ENCODE assay signal across 19 cellular contexts in genomic region chr4:41125558-41126311, GRCh38.
DNase-seq lines count a peak whose midpoint lies in the region; ATAC-seq and TF ChIP-seq lines count a peak whose summit lies in the region.
"Had no signal": no experiment of that assay in that cellular context is flagged by ENCODE, and none has a peak within 500 bp of the region (broad histone marks: within the 10 kb centered on the region; RNA-seq: fewer than 3 reads in every experiment).

No MANE protein-coding gene starts in this region.

- ATAC-seq in activated CD8-positive, alpha-beta T cell treated with anti-CD3 and anti-CD28 coated beads, Interleukin-2, amount 10 ng/mL, durations not matched to agents 7 days and 5 days = no peak
- no peak for ATAC-seq in GM19463 (IDR thresholded peaks at IDR 0.05; ENCODE audit: unreplicated experiment)
- ATAC-seq: activated CD8-positive, alpha-beta T cell treated with anti-CD3 and anti-CD28 coated beads for 36 hours; T-helper 17 cell had no signal

- H3K9me2 ChIP-seq in PC-9 (ENCODE audit: insufficient read depth) = no peaks in the 10 kb centered on the region

- no peaks in the 10 kb centered on the region for H3K36me3 ChIP-seq in PC-9 (ENCODE audit: low read depth)
- no peaks in the 10 kb centered on the region for H3K36me3 ChIP-seq in osteoblast (ENCODE audit: insufficient read depth, low read length)
- no peaks in the 10 kb centered on the region for H3K36me3 ChIP-seq in suprapubic skin

- H3K9me3 ChIP-seq in PC-9 (ENCODE audit: insufficient read depth, low read depth) (no peaks in the 10 kb centered on the region), osteoblast (ENCODE audit: low read depth, low read length) (no peaks in the 10 kb centered on the region), suprapubic skin (no peaks in the 10 kb centered on the region)
- H3K9me3 ChIP-seq: testis had no signal

- WGBS in suprapubic skin = 71% methylated on average over 7 of the region's 7 CpGs

- no peaks in the 10 kb centered on the region for H3K9me3 Mint-ChIP-seq in activated CD8-positive, alpha-beta T cell treated with anti-CD3 and anti-CD28 coated beads, Interleukin-2, amount 10 ng/mL, durations not matched to agents 7 days and 5 days (ENCODE audit: insufficient read depth)
- H3K9me3 Mint-ChIP-seq: activated CD8-positive, alpha-beta T cell treated with anti-CD3 and anti-CD28 coated beads for 36 hours had no signal

- TF ChIP-seq EP300 in suprapubic skin (IDR thresholded peaks at IDR 0.05) = no peak

- BruUV-seq in PC-9 (replicated peaks; lab: Mats Ljungman, UMichigan) = no TSS peak

- H3K27me3 ChIP-seq in PC-9 (ENCODE audit: insufficient read depth, low read depth) (no peaks in the 10 kb centered on the region), osteoblast (ENCODE audit: insufficient read depth, low read length) (no peaks in the 10 kb centered on the region), suprapubic skin (no peaks in the 10 kb centered on the region)
- H3K27me3 ChIP-seq: testis had no signal

- CTCF ChIA-PET in AG04449 (lab: Yijun Ruan, JAX) = interaction anchor here (1.0 to 1.7 kb wide), 3 partner anchors 12 to 149 kb away, joined by 3 to 5 read pairs (median 4); no protein-coding TSS in a partner anchor
- CTCF ChIA-PET in PC-9 (lab: Charles Lee) = interaction anchor here (0.6 to 0.9 kb wide), 2 partner anchors 9 to 217 kb away, joined by 6 read pairs; no protein-coding TSS in a partner anchor
- CTCF ChIA-PET in activated CD8-positive, alpha-beta T cell treated with anti-CD3 and anti-CD28 coated beads, Interleukin-2, amount 10 ng/mL, durations not matched to agents 7 days and 5 days (lab: Charles Lee) = no interaction called here

- H3K4me1 ChIP-seq in PC-9 (replicated peaks; ENCODE audit: insufficient read depth) (no peaks in the 10 kb centered on the region; the same call in 1 of the 2 replicates), osteoblast (ENCODE audit: insufficient read depth, low read length) (peaks cover 15% of the 10 kb centered on the region), suprapubic skin (peaks cover 27% of the 10 kb centered on the region)

- no peaks in the 10 kb centered on the region for H3F3A ChIP-seq in PC-9 (ENCODE audit: insufficient read depth, low read depth)

- intact Hi-C loops in PC-9 (cut with micrococcal nuclease; ENCODE audit: unreplicated experiment) = loop anchor here (10.0 kb wide), 1 partner anchor 79 kb away; no protein-coding TSS in a partner anchor

- H3K4me3 Mint-ChIP-seq in activated CD8-positive, alpha-beta T cell treated with anti-CD3 and anti-CD28 coated beads, Interleukin-2, amount 10 ng/mL, durations not matched to agents 7 days and 5 days = no peak overlapping the region
- H3K4me3 Mint-ChIP-seq: activated CD8-positive, alpha-beta T cell treated with anti-CD3 and anti-CD28 coated beads for 36 hours; naive B cell; T-helper 17 cell had no signal

- H3K4me3 ChIP-seq in AG04449 (ENCODE audit: low read depth, low read length) = no peak overlapping the region
- H3K4me3 ChIP-seq in PC-9 = no peak overlapping the region
- H3K4me3 ChIP-seq in osteoblast (ENCODE audit: insufficient read depth, low read length) = no peak overlapping the region
- no peak overlapping the region for H3K4me3 ChIP-seq in suprapubic skin
- H3K4me3 ChIP-seq: testis had no signal

- H3K79me2 ChIP-seq in PC-9 (ENCODE audit: low read depth) = no peaks in the 10 kb centered on the region
- H3K79me2 ChIP-seq in osteoblast (ENCODE audit: insufficient read depth, low read length) = peaks cover 89% of the 10 kb centered on the region

- no peak overlapping the region for H3K27ac Mint-ChIP-seq in activated CD8-positive, alpha-beta T cell treated with anti-CD3 and anti-CD28 coated beads, Interleukin-2, amount 10 ng/mL, durations not matched to agents 7 days and 5 days
- H3K27ac Mint-ChIP-seq: activated CD8-positive, alpha-beta T cell treated with anti-CD3 and anti-CD28 coated beads for 36 hours; naive B cell; T-helper 17 cell had no signal

- H3K4me1 Mint-ChIP-seq in activated CD8-positive, alpha-beta T cell treated with anti-CD3 and anti-CD28 coated beads, Interleukin-2, amount 10 ng/mL, durations not matched to agents 7 days and 5 days (ENCODE audit: low read depth) = no peaks in the 10 kb centered on the region
- H3K4me1 Mint-ChIP-seq: naive B cell had no signal

- no peak overlapping the region for H3K4me2 ChIP-seq in PC-9
- H3K4me2 ChIP-seq in osteoblast (ENCODE audit: insufficient read depth, low read length) = no peak overlapping the region

- TF ChIP-seq CTCF in AG04449 (IDR thresholded peaks at IDR 0.05; ENCODE audit: insufficient read depth, low read length, missing control alignments) (no peak), PC-9 (conservative IDR thresholded peaks at IDR 0.05) (no peak), osteoblast (IDR thresholded peaks at IDR 0.05; ENCODE audit: extremely low read depth, low read depth, low read length) (no peak), suprapubic skin (IDR thresholded peaks at IDR 0.05) (no peak)

- peaks cover 2% of the 10 kb centered on the region for H3K27me3 Mint-ChIP-seq in activated CD8-positive, alpha-beta T cell treated with anti-CD3 and anti-CD28 coated beads, Interleukin-2, amount 10 ng/mL, durations not matched to agents 7 days and 5 days (ENCODE audit: low read depth)
- H3K27me3 Mint-ChIP-seq: activated CD8-positive, alpha-beta T cell treated with anti-CD3 and anti-CD28 coated beads for 36 hours; naive B cell had no signal

- H4K20me1 ChIP-seq in PC-9 (ENCODE audit: insufficient read depth) = no peaks in the 10 kb centered on the region
- peaks cover 7% of the 10 kb centered on the region for H4K20me1 ChIP-seq in osteoblast (ENCODE audit: insufficient read depth, low read length)

- peak overlapping the region; percentile 3; the same call in 1 of the 2 replicates for H3K27ac ChIP-seq in PC-9
- no peak overlapping the region for H3K27ac ChIP-seq in osteoblast (ENCODE audit: low read depth, low read length)
- H3K27ac ChIP-seq in suprapubic skin = no peak overlapping the region
- H3K27ac ChIP-seq: testis had no signal

- POLR2A ChIA-PET in AG04449 (lab: Yijun Ruan, JAX) (no interaction called here), PC-9 (lab: Charles Lee; ENCODE audit: unreplicated experiment) (no interaction called here)
- POLR2A ChIA-PET in activated CD8-positive, alpha-beta T cell treated with anti-CD3 and anti-CD28 coated beads, Interleukin-2, amount 10 ng/mL, durations not matched to agents 7 days and 5 days (lab: Charles Lee) = no interaction called here

- no peak for TF ChIP-seq POLR2A in suprapubic skin (IDR thresholded peaks at IDR 0.05)

- DNase-seq in AG04449 (ENCODE audit: low read depth, low spot score) = peak; percentile 14
- no peak for DNase-seq in PC-9
- peak; percentile 91 for DNase-seq in fibroblast of gingiva (ENCODE audit: low read depth)
- peak; percentile 66 for DNase-seq in osteoblast (ENCODE audit: insufficient read length, low spot score, missing footprints)
- DNase-seq in activated CD8-positive, alpha-beta T cell treated with anti-CD3 and anti-CD28 coated beads, Interleukin-2, amount 10 ng/mL, durations not matched to agents 7 days and 5 days = no peak
- no peak for DNase-seq in activated CD4-positive, alpha-beta T cell treated with anti-CD3 and anti-CD28 coated beads, Interleukin-2, amount 50 U/mL, for 4 hours
- no peak for DNase-seq in suprapubic skin (ENCODE audit: low spot score in 2 of 2)
- DNase-seq: activated CD8-positive, alpha-beta T cell treated with anti-CD3 and anti-CD28 coated beads for 36 hours; activated naive CD4-positive, alpha-beta T cell treated with anti-CD3 and anti-CD28 coated beads, Interleukin-2, amount 50 U/mL, for 16 hours; activated T-cell treated with anti-CD3 and anti-CD28 coated beads, Interleukin-2, amount 50 U/mL, for 48 hours; foreskin melanocyte; KG1; naive B cell; NCI-H1048; NCI-H526; small intestine; T-helper 17 cell; testis had no signal

- H3K36me3 Mint-ChIP-seq in activated CD8-positive, alpha-beta T cell treated with anti-CD3 and anti-CD28 coated beads, Interleukin-2, amount 10 ng/mL, durations not matched to agents 7 days and 5 days (ENCODE audit: low read depth) = no peaks in the 10 kb centered on the region
- H3K36me3 Mint-ChIP-seq: naive B cell had no signal

- H2AFZ ChIP-seq in PC-9 = no peak overlapping the region
- no peak overlapping the region for H2AFZ ChIP-seq in osteoblast (ENCODE audit: low read length)

Comparison
In these comparisons a context has a peak if more than half of its experiments do, and no peak if none do; other contexts are left out.
1. DNase-seq: peak in AG04449 (single experiment), fibroblast of gingiva (single experiment) and osteoblast (single experiment); none in PC-9 (0 of 2), activated CD8-positive, alpha-beta T cell treated with anti-CD3 and anti-CD28 coated beads, Interleukin-2, amount 10 ng/mL, durations not matched to agents 7 days and 5 days (single experiment), activated CD4-positive, alpha-beta T cell treated with anti-CD3 and anti-CD28 coated beads, Interleukin-2, amount 50 U/mL, for 4 hours (0 of 2) and suprapubic skin (0 of 2).